11 cellular contexts compared by ENCODE assay signal in genomic region chr11:67032830-67033555, GRCh38. TPM values are rescaled to one million over a fixed set of nuclear protein-coding genes. Genes with fewer than 3 reads are reported as not detected.
DNase-seq lines count a peak whose midpoint lies in the region; FAIRE-seq and TF ChIP-seq lines count a peak whose summit lies in the region.
"Had no signal": no experiment of that assay in that cellular context is flagged by ENCODE, and none has a peak within 500 bp of the region (broad histone marks: within the 10 kb centered on the region; RNA-seq: fewer than 3 reads in every experiment).

No MANE protein-coding gene starts in this region.

- no peaks in the 10 kb centered on the region for H3K79me2 ChIP-seq in osteoblast (ENCODE audit: insufficient read depth, low read length)

- peak overlapping the region; percentile 65 for H3K4me2 ChIP-seq in osteoblast (ENCODE audit: insufficient read depth, low read length)

- H3K36me3 ChIP-seq in BJ (ENCODE audit: control insufficient read depth, insufficient read depth, low read length) (no peaks in the 10 kb centered on the region), osteoblast (ENCODE audit: insufficient read depth, low read length) (no peaks in the 10 kb centered on the region), A673 (ENCODE audit: insufficient read depth, low read length, poor library complexity, severe bottlenecking) (no peaks in the 10 kb centered on the region)

- H2AFZ ChIP-seq in osteoblast (ENCODE audit: low read length): no peak overlapping the region

- DNase-seq in BJ (ENCODE audit: low read depth) (peak; percentile 59), RCC 7860 (ENCODE audit: low spot score) (peak; percentile 86), epithelial cell of esophagus (ENCODE audit: low read depth) (peak; percentile 69), osteoblast (ENCODE audit: insufficient read length, low spot score, missing footprints) (peak; percentile 97), UCSD-AML1 (lab: John Stamatoyannopoulos, UW; ENCODE audit: unreplicated experiment) (no peak), DMS79 (lab: John Stamatoyannopoulos, UW) (no peak), A673 (ENCODE audit: low spot score) (no peak)
- no peak for DNase-seq in activated CD8-positive, alpha-beta memory T cell treated with anti-CD3 and anti-CD28 coated beads, Interleukin-2, amount 50 U/mL, for 4 hours
- DNase-seq: activated naive CD4-positive, alpha-beta T cell treated with Interleukin-2 at 50 U/mL for 16 hours; NCI-H1092 had no signal

- CTCF ChIA-PET in BJ (lab: Yijun Ruan, JAX): interaction anchor here (0.5 to 0.8 kb wide), 2 partner anchors 11 to 156 kb away, joined by 4 read pairs; no protein-coding TSS in a partner anchor
- CTCF ChIA-PET in A673 (lab: Charles Lee): interaction anchor here (0.7 kb wide), 1 partner anchor 369 kb away, joined by 5 read pairs; no protein-coding TSS in a partner anchor

- H3K4me1 ChIP-seq in osteoblast (ENCODE audit: insufficient read depth, low read length) (peaks cover 26% of the 10 kb centered on the region), A673 (ENCODE audit: insufficient read depth, low read length, poor library complexity, severe bottlenecking) (peaks cover 20% of the 10 kb centered on the region)

- intact Hi-C loops in A673 (cut with micrococcal nuclease; ENCODE audit: unreplicated experiment): no loop called here

- H3K27me3 ChIP-seq in BJ (ENCODE audit: control insufficient read depth, insufficient read depth, low read length) (0 out of 2 replicates have a peak, but pooled peaks cover 2% of the 10 kb centered on the region), osteoblast (ENCODE audit: insufficient read depth, low read length) (no peaks in the 10 kb centered on the region), A673 (replicated peaks; ENCODE audit: insufficient read depth, low read depth, low read length, poor library complexity) (no peaks in the 10 kb centered on the region)

- POLR2A ChIA-PET in BJ (lab: Charles Lee): interaction anchor here (0.6 kb wide), 1 partner anchor 86 kb away, joined by 3 read pairs; the partner anchor contains the start of gene KDM2A
- POLR2A ChIA-PET in A673 (lab: Charles Lee; ENCODE audit: low non-redundant PET): no interaction called here

- H3K4me3 ChIP-seq in BJ (ENCODE audit: low read depth, low read length): no peak overlapping the region
- no peak overlapping the region for H3K4me3 ChIP-seq in epithelial cell of esophagus (ENCODE audit: low read length)
- peak overlapping the region; percentile 42 for H3K4me3 ChIP-seq in osteoblast (ENCODE audit: insufficient read depth, low read length)
- no peak overlapping the region for H3K4me3 ChIP-seq in A673 (ENCODE audit: low read depth, low read length, poor library complexity, severe bottlenecking)

- no TSS peak for BruUV-seq in A673 (replicated peaks; lab: Mats Ljungman, UMichigan)

- H3K27ac ChIP-seq in osteoblast (ENCODE audit: low read depth, low read length) (peak overlapping the region; percentile 95), A673 (ENCODE audit: low read depth, low read length, poor library complexity, severe bottlenecking) (no peak overlapping the region)

- no peak for TF ChIP-seq CTCF in BJ (IDR thresholded peaks at IDR 0.05; ENCODE audit: insufficient read depth, low read depth, low read length)
- TF ChIP-seq CTCF in epithelial cell of esophagus (IDR thresholded peaks at IDR 0.05; ENCODE audit: insufficient read depth, low read depth, low read length, missing control alignments): no peak
- no peak for TF ChIP-seq CTCF in osteoblast (IDR thresholded peaks at IDR 0.05; ENCODE audit: extremely low read depth, low read depth, low read length)
- no peak for TF ChIP-seq CTCF in A673 (conservative IDR thresholded peaks at IDR 0.05; ENCODE audit: low read depth, low read length)

- H3K9me3 ChIP-seq in osteoblast (ENCODE audit: low read depth, low read length) (no peaks in the 10 kb centered on the region), A673 (ENCODE audit: low read depth, low read length, poor library complexity, severe bottlenecking) (no peaks in the 10 kb centered on the region)

- peak; percentile 71 for FAIRE-seq in RCC 7860 (lab: Jason Lieb, UNC)

- H4K20me1 ChIP-seq in osteoblast (ENCODE audit: insufficient read depth, low read length): peaks cover 5% of the 10 kb centered on the region

RNA-seq across cellular contexts. Expression of gene SYT12, which starts 10.1 kb away (rescaled TPM):
- 0.13 TPM in 2 replicates for polyA plus RNA-seq in BJ (2011; rRNA removed)
- 0.19 and 0.26 TPM in 2 replicates for polyA minus RNA-seq in BJ (2011; rRNA and poly(A)+ RNA removed)
- total RNA-seq in osteoblast (4.0 and 4.1 TPM in 2 replicates), A673 (2021) (2.3 and 3.1 TPM in 2 replicates)

RNA-seq across cellular contexts. Expression of gene RHOD, which starts 23.7 kb away (rescaled TPM):
- polyA plus RNA-seq in BJ (2011; rRNA removed): 33.7 and 42.8 TPM in 2 replicates
- polyA minus RNA-seq in BJ (2011; rRNA and poly(A)+ RNA removed): 13.6 and 22.6 TPM in 2 replicates
- total RNA-seq in osteoblast: 26.8 and 27.5 TPM in 2 replicates
- total RNA-seq in A673 (2021): 0.83 and 0.88 TPM in 2 replicates

RNA-seq across cellular contexts. Expression of gene C11orf86, which starts 57.9 kb away (rescaled TPM):
- polyA plus RNA-seq in BJ (2011; rRNA removed): 0.15 TPM in 1 of 2 replicates, not detected in the other
- polyA minus RNA-seq in BJ (2011; rRNA and poly(A)+ RNA removed): not detected in 2 replicates
- total RNA-seq in osteoblast (not detected in 2 replicates), A673 (2021) (not detected in 2 replicates)
- total RNA-seq: urinary bladder had no signal
- polyA plus RNA-seq: urinary bladder had no signal

Comparison
In these comparisons a context has a peak if more than half of its experiments do, and no peak if none do; other contexts are left out.
1. DNase-seq: peak in BJ (single experiment), RCC 7860 (single experiment), epithelial cell of esophagus (single experiment) and osteoblast (single experiment); none in UCSD-AML1 (single experiment), activated CD8-positive, alpha-beta memory T cell treated with anti-CD3 and anti-CD28 coated beads, Interleukin-2, amount 50 U/mL, for 4 hours (single experiment), DMS79 (single experiment) and A673 (single experiment).
2. RNA of gene RHOD, which starts 23.7 kb away (total RNA-seq): 26.8 to 27.5 TPM in osteoblast; 0.83 to 0.88 TPM in A673; every median in the first group is over 10 times any median in the second.